1 cellular context compared by ENCODE assay signal in genomic region chr11:43992138-43992537, GRCh38.
TF ChIP-seq lines count a peak whose summit lies in the region.

No MANE protein-coding gene starts in this region.

TF ChIP-seq in WTC11, 78 proteins besides CTCF, POLR2A, EP300 and RAD21 (continued from another document):
- no peak for TF ChIP-seq ZNF532 (CRISPR knock-in tag; IDR thresholded peaks at IDR 0.05; ENCODE audit: borderline replicate concordance)
